Comparison of ENCODE assay signal across 2 cellular contexts in genomic region chr19:14473915-14474578, GRCh38.
TF ChIP-seq lines count a peak whose summit lies in the region.

No MANE protein-coding gene starts in this region.

TF ChIP-seq in SK-N-SH, 30 proteins besides CTCF, POLR2A, EP300 and RAD21:
- TF ChIP-seq REST (IDR thresholded peaks at IDR 0.05; ENCODE audit: low read depth, low read length): no peak
- no peak for TF ChIP-seq RCOR1 (IDR thresholded peaks at IDR 0.05; ENCODE audit: low read length)
- TF ChIP-seq TCF12 (IDR thresholded peaks at IDR 0.05): no peak
- TF ChIP-seq RFX5 (IDR thresholded peaks at IDR 0.05; ENCODE audit: low read length): no peak
- no peak for TF ChIP-seq MAX (IDR thresholded peaks at IDR 0.05; ENCODE audit: low read depth)
- TF ChIP-seq PBX3 (IDR thresholded peaks at IDR 0.05): no peak
- no peak for TF ChIP-seq TAF1 (IDR thresholded peaks at IDR 0.05; ENCODE audit: borderline replicate concordance, low read depth, low read length)
- TF ChIP-seq ELF1 (IDR thresholded peaks at IDR 0.05): no peak
- no peak for TF ChIP-seq JUND (IDR thresholded peaks at IDR 0.05)
- no peak for TF ChIP-seq TEAD4 (IDR thresholded peaks at IDR 0.05; ENCODE audit: borderline replicate concordance, insufficient read depth)
- no peak for TF ChIP-seq SMC3 (IDR thresholded peaks at IDR 0.05; ENCODE audit: low read depth, low read length)
- TF ChIP-seq FOXJ3 (CRISPR knock-in tag; IDR thresholded peaks at IDR 0.05): no peak
- TF ChIP-seq GATA2 (CRISPR knock-in tag; IDR thresholded peaks at IDR 0.05): no peak
- no peak for TF ChIP-seq USF1 (IDR thresholded peaks at IDR 0.05; ENCODE audit: borderline replicate concordance, low read depth)
- no peak for TF ChIP-seq CHD2 (IDR thresholded peaks at IDR 0.05; ENCODE audit: low read length, partially characterized antibody)
- TF ChIP-seq POLR2AphosphoS5 (IDR thresholded peaks at IDR 0.05; ENCODE audit: low read depth, low read length): no peak
- TF ChIP-seq MXI1 (IDR thresholded peaks at IDR 0.05; ENCODE audit: low read depth, low read length): no peak
- TF ChIP-seq FOSL2 (IDR thresholded peaks at IDR 0.05; ENCODE audit: borderline replicate concordance, low read depth): no peak
- TF ChIP-seq NFIC (IDR thresholded peaks at IDR 0.05; ENCODE audit: borderline replicate concordance): no peak
- TF ChIP-seq SIN3A (IDR thresholded peaks at IDR 0.05; ENCODE audit: borderline replicate concordance, low read depth, low read length): no peak
TF ChIP-seq in SK-N-SH: peak in this region for 0.

TF ChIP-seq in SK-N-SH treated with all-trans-retinoic acid at 6 μM for 48 hours, 23 proteins besides CTCF, POLR2A, EP300 and RAD21 (continued from another document):
- TF ChIP-seq PATZ1 (CRISPR knock-in tag; IDR thresholded peaks at IDR 0.05; ENCODE audit: borderline replicate concordance): no peak
- no peak for TF ChIP-seq ARNTL (CRISPR knock-in tag; IDR thresholded peaks at IDR 0.05; ENCODE audit: borderline replicate concordance, low read depth)
- TF ChIP-seq ZC3H10 (CRISPR knock-in tag; IDR thresholded peaks at IDR 0.05): no peak
- no peak for TF ChIP-seq ZFP30 (CRISPR knock-in tag; IDR thresholded peaks at IDR 0.05)
- TF ChIP-seq CSDC2 (CRISPR knock-in tag; IDR thresholded peaks at IDR 0.05): no peak
- TF ChIP-seq ZNF8 (CRISPR knock-in tag; IDR thresholded peaks at IDR 0.05): no peak
- no peak for TF ChIP-seq ESRRG (CRISPR knock-in tag; IDR thresholded peaks at IDR 0.05)
- TF ChIP-seq TOX (CRISPR knock-in tag; IDR thresholded peaks at IDR 0.05; ENCODE audit: borderline replicate concordance): no peak
- no peak for TF ChIP-seq POU6F1 (CRISPR knock-in tag; IDR thresholded peaks at IDR 0.05; ENCODE audit: borderline replicate concordance, low read depth)
- no peak for TF ChIP-seq OSR1 (CRISPR knock-in tag; IDR thresholded peaks at IDR 0.05)
